In the genomic region with DNA sequence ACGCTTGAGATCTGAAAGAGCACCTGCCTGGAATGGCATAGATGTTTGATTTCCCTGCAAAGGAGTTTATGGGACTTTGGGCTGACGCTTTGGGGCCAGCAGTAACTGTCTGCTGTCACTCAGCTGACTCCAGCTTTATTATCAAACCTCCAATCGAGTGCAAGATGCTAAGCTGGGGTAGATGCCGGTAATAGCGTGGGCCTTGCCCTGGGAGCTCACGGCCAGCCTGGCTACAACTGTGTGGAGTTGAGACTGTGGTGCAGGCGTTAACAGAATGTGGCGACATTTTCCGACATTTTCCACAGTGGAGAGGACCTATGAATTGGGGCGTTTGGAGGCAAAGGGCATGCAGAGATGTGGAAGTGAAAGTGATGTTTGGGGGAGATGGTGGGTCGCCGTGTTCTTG, we compare ENCODE assay signal across 9 cellular contexts. TPM values are rescaled to one million over a fixed set of nuclear protein-coding genes. Genes with fewer than 3 reads are reported as not detected.
A peak's percentile ranks its signal among the peaks of the same experiment; 100 is the strongest.
DNase-seq lines count a peak whose midpoint lies in the region; ATAC-seq, FAIRE-seq and TF ChIP-seq lines count a peak whose summit lies in the region.
"Had no signal": no experiment of that assay in that cellular context is flagged by ENCODE, and none has a peak within 500 bp of the region (broad histone marks: within the 10 kb centered on the region; RNA-seq: fewer than 3 reads in every experiment).

No MANE protein-coding gene starts in this region.

- peak overlapping the region in 6 of 10 donors; percentile 79 to 91 (median 89) for H3K27ac ChIP-seq in heart right ventricle
- peak overlapping the region; percentile 84 for H3K27ac ChIP-seq in GM12878 (ENCODE audit: control insufficient read depth, insufficient read depth)
- H3K27ac ChIP-seq in mesendoderm (ENCODE audit: low read depth, low read length) = no peak overlapping the region

- RAD21 ChIA-PET in GM12878 (lab: Charles Lee; ENCODE audit: unreplicated experiment) = interaction anchor here (0.8 to 3.4 kb wide), 5 partner anchors 27 to 93 kb away, joined by 4 to 28 read pairs (median 6); a partner anchor contains a TSS

- no peak overlapping the region for H2BK5ac ChIP-seq in mesendoderm (ENCODE audit: low read length)

- CTCF ChIA-PET in GM12878 (lab: Yijun Ruan, JAX) = interaction anchor here (0.7 to 3.5 kb wide), 6 partner anchors 11 to 295 kb away, joined by 3 to 20 read pairs (median 3); no protein-coding TSS in a partner anchor

- DNase-seq in heart right ventricle (no peak), cardiac septum (ENCODE audit: low spot score) (no peak), GM12878 (ENCODE audit: low read depth, low spot score) (no peak), mesendoderm (no peak), SHP77 (lab: John Stamatoyannopoulos, UW) (no peak), NCI-H2196 (lab: John Stamatoyannopoulos, UW; ENCODE audit: unreplicated experiment) (no peak)
- DNase-seq: activated effector memory CD4-positive, alpha-beta T cell treated with anti-CD3 and anti-CD28 coated beads, Interleukin-2, amount 50 U/mL, for 16 hours had no signal

- H3K4me3 ChIP-seq in heart right ventricle (peak overlapping the region in 9 of 10 donors; percentile 92 to 100 (median 98)), GM12878 (peak overlapping the region; percentile 70), mesendoderm (ENCODE audit: low read length) (no peak overlapping the region)

- no peak overlapping the region for H2BK15ac ChIP-seq in mesendoderm (replicated peaks; ENCODE audit: low read depth)

- in situ Hi-C loops in GM12878 (cut with MboI) = no loop called here

- H3K36me3 ChIP-seq in heart right ventricle (no peaks in the 10 kb centered on the region), GM12878 (ENCODE audit: control insufficient read depth in 2 of 2, insufficient read depth in 2 of 2, low read length in 1 of 2) (peaks cover 0 to 3% of the 10 kb centered on the region in 2 experiments; a peak in 1 of 4 replicates), mesendoderm (ENCODE audit: control insufficient read depth, insufficient read depth, low read length) (no peaks in the 10 kb centered on the region)

- H3K4me1 ChIP-seq in heart right ventricle (peaks cover 6 to 83% (median 56%) of the 10 kb centered on the region in 9 donors), GM12878 (ENCODE audit: control insufficient read depth, insufficient read depth, low read length) (peaks cover 42% of the 10 kb centered on the region), mesendoderm (ENCODE audit: control insufficient read depth, low read depth, low read length) (no peaks in the 10 kb centered on the region)

- no peak overlapping the region for H3K23ac ChIP-seq in mesendoderm (ENCODE audit: low read length)

- FAIRE-seq in GM12878 (lab: Jason Lieb, UNC) = no peak

- H3K18ac ChIP-seq in mesendoderm (ENCODE audit: low read length) = no peak overlapping the region

- no peak for TF ChIP-seq RAD21 in GM12878 (IDR thresholded peaks at IDR 0.05; ENCODE audit: insufficient read depth, low read depth, low read length)

- SMC1A ChIA-PET in GM12878 (lab: Charles Lee; ENCODE audit: uncharacterized antibody, unreplicated experiment) = interaction anchor here (0.6 to 1.6 kb wide), 4 partner anchors 16 to 945 kb away, joined by 3 to 6 read pairs (median 4); no protein-coding TSS in a partner anchor

- H3K4ac ChIP-seq in mesendoderm (ENCODE audit: low read depth, low read length) = no peak overlapping the region

- POLR2A ChIA-PET in GM12878 (lab: Charles Lee) = interaction anchor here (0.6 to 2.2 kb wide), 5 partner anchors 13 to 167 kb away, joined by 3 to 6 read pairs (median 3); no protein-coding TSS in a partner anchor

- H4K8ac ChIP-seq in mesendoderm (ENCODE audit: low read depth, low read length) = no peak overlapping the region

- H3K9me3 ChIP-seq in heart right ventricle (no peaks in the 10 kb centered on the region), GM12878 (replicated peaks; ENCODE audit: control insufficient read depth, insufficient read depth, low read length) (no peaks in the 10 kb centered on the region)

- H3K4me2 ChIP-seq in GM12878 (ENCODE audit: control insufficient read depth, insufficient read depth) = peak overlapping the region; percentile 98
- H3K4me2 ChIP-seq in mesendoderm (ENCODE audit: low read length) = peak overlapping the region; percentile 29

- no peak overlapping the region for H2AFZ ChIP-seq in GM12878 (ENCODE audit: control insufficient read depth, low read depth, low read length)

- H3K79me2 ChIP-seq in GM12878 (ENCODE audit: control insufficient read depth, insufficient read depth, low read length) (peaks cover 33% of the 10 kb centered on the region), mesendoderm (ENCODE audit: control insufficient read depth, insufficient read depth, low read length) (peaks cover 2% of the 10 kb centered on the region)

- intact Hi-C loops in heart right ventricle (cut with DNase I) (loop anchor here in 1 of 10 donors (5.0 kb wide), 1 partner anchor 52 kb away; a partner anchor contains a TSS), cardiac septum (cut with DNase I) (loop anchor here (5.0 kb wide), 1 partner anchor 47 kb away; no protein-coding TSS in a partner anchor), GM12878 (cut with micrococcal nuclease; ENCODE audit: unreplicated experiment) (loop anchor here (5.0 kb wide), 1 partner anchor 107 kb away; no protein-coding TSS in a partner anchor)

- 0 out of 2 replicates have a peak, but pooled peaks have one; percentile 12 for TF ChIP-seq POLR2A in GM12878 (IDR thresholded peaks at IDR 0.05; ENCODE audit: low read depth, low read length)

- 62 to 63% methylated on average over 12 of the region's 12 CpGs for WGBS in heart right ventricle, 2 donors
- 34% methylated on average over 12 of the region's 12 CpGs for WGBS in GM12878 (ENCODE audit: insufficient coverage, insufficient replicate concordance, low lambda C conversion rate, missing lambda C conversion rate)
- WGBS in mesendoderm (ENCODE audit: extremely low coverage, insufficient coverage, low lambda C conversion rate) = 100% methylated on average over 2 of the region's 12 CpGs

- no peak for TF ChIP-seq EP300 in GM12878 (IDR thresholded peaks at IDR 0.05; ENCODE audit: borderline replicate concordance in 1 of 2, control insufficient read depth in 1 of 2, low read depth in 2 of 2, low read length in 2 of 2)

- H3K79me1 ChIP-seq in mesendoderm (ENCODE audit: low read length) = peaks cover 5% of the 10 kb centered on the region

- H3K27me3 ChIP-seq in heart right ventricle (no peaks in the 10 kb centered on the region), GM12878 (replicated peaks in 1 of 2; ENCODE audit: control insufficient read depth in 2 of 2, insufficient read depth in 2 of 2, low read length in 1 of 2) (no peaks in the 10 kb centered on the region), mesendoderm (ENCODE audit: insufficient read depth, low read length, poor library complexity) (no peaks in the 10 kb centered on the region)

- peak overlapping the region; percentile 85 for H3K56ac ChIP-seq in mesendoderm (ENCODE audit: low read length)

- no TSS peak for BruUV-seq in GM12878 (replicated peaks; lab: Mats Ljungman, UMichigan)

- ATAC-seq in heart right ventricle (no peak), GM12878 (0 out of 3 replicates have a peak, but pooled peaks have one; percentile 1), GM19395 (IDR thresholded peaks at IDR 0.05; ENCODE audit: unreplicated experiment) (no peak), HG02623 (IDR thresholded peaks at IDR 0.05; ENCODE audit: unreplicated experiment) (no peak)

- no peak overlapping the region for H4K5ac ChIP-seq in mesendoderm (ENCODE audit: low read length)

- H2AK5ac ChIP-seq in mesendoderm (ENCODE audit: low read length) = no peak overlapping the region

- no peaks in the 10 kb centered on the region; the same call in 1 of the 2 replicates for H4K20me1 ChIP-seq in GM12878 (ENCODE audit: control insufficient read depth, insufficient read depth)

- TF ChIP-seq CTCF in heart right ventricle (IDR thresholded peaks at IDR 0.05) = no peak
- TF ChIP-seq CTCF in GM12878 (IDR thresholded peaks at IDR 0.05 in 2 of 3, conservative IDR thresholded peaks at IDR 0.05 in 1 of 3; ENCODE audit: control insufficient read depth in 2 of 3, extremely low read depth in 1 of 3, insufficient read depth in 1 of 3, low read depth in 3 of 3, low read length in 3 of 3) = no peak

- H3K9ac ChIP-seq in GM12878 (ENCODE audit: control insufficient read depth, insufficient read depth, low read length) = peak overlapping the region; percentile 74
- H3K9ac ChIP-seq in mesendoderm (ENCODE audit: low read length) = peak overlapping the region; percentile 84

- no peak overlapping the region for H2BK120ac ChIP-seq in mesendoderm (ENCODE audit: low read depth, low read length)

RNA-seq across cellular contexts. Expression of a gene that starts 1.3 kb away (rescaled TPM):
- total RNA-seq in heart right ventricle (10 to 100 TPM; 12.4 to 17.2 (median 14.0) TPM), cardiac septum (13.8 TPM), GM12878 (2014; rRNA removed) (2.0 and 2.4 TPM in 2 replicates), GM12878 (2014; rRNA removed; fragmentation: Illumina TruSeq; extraction: Trizol) (0.78 and 1.1 TPM in 2 replicates), GM12878 (2021) (6.9 and 8.4 TPM in 2 replicates)
- polyA plus RNA-seq in heart right ventricle (10 to 100 TPM; 13.9 to 15.2 TPM), GM12878 (2011; rRNA removed) (5.9 and 14.2 TPM in 2 replicates), GM12878 (2014; fragmentation: Illumina TruSeq; extraction: Trizol) (0.19 and 0.43 TPM in 2 replicates), GM12878 (2014; fragmentation: Nextera tagmentation; extraction: Ambion mirVana) (under 1 TPM; 0.05 to 0.33 TPM), GM12878 (2014; rRNA removed) (4.2 and 6.0 TPM in 2 replicates), GM12878 (2016; fragmentation: Nextera tagmentation; extraction: Ambion mirVana) (10 to 100 TPM; 11.8 TPM)
- total RNA-seq in GM12878 (2013; cell fraction: nucleolus; rRNA removed) = 24.3 and 24.9 TPM in 2 replicates
- 4.6 TPM for polyA plus RNA-seq in GM12878 (2011; ENCODE audit: low read depth)
- 25.5 and 35.2 TPM in 2 replicates for polyA plus RNA-seq in GM12878 (2011; cell fraction: cytosol; rRNA removed)
- polyA plus RNA-seq in GM12878 (2011; cell fraction: nucleus; rRNA removed) = 18.3 and 23.4 TPM in 2 replicates
- polyA plus RNA-seq in GM12878 (2012) = 12.2 and 14.0 TPM in 2 replicates
- polyA minus RNA-seq in GM12878 (2011; rRNA and poly(A)+ RNA removed) = 9.7 and 19.3 TPM in 2 replicates
- polyA minus RNA-seq in GM12878 (2011; cell fraction: cytosol; rRNA and poly(A)+ RNA removed) = 12.7 and 14.5 TPM in 2 replicates
- 3.3 and 7.9 TPM in 2 replicates for polyA minus RNA-seq in GM12878 (2011; cell fraction: nucleus; rRNA and poly(A)+ RNA removed)
- 8.7 TPM for polyA plus RNA-seq in mesendoderm (2013, experiment 1 of 2)
- polyA plus RNA-seq in mesendoderm (2013, experiment 2 of 2) = 8.9 TPM

RNA-seq across cellular contexts. Expression of a gene that starts 50.1 kb away (rescaled TPM):
- 100 to 1,000 TPM in 1 of 10 donors, 10 to 100 TPM in 9; 64.0 to 102 (median 68.2) TPM for total RNA-seq in heart right ventricle
- polyA plus RNA-seq in heart right ventricle = 10 to 100 TPM; 48.6 to 81.5 TPM
- total RNA-seq in cardiac septum = 64.9 TPM
- 276 and 290 TPM in 2 replicates for total RNA-seq in GM12878 (2013; cell fraction: nucleolus; rRNA removed)
- total RNA-seq in GM12878 (2014; rRNA removed) = 154 and 166 TPM in 2 replicates
- total RNA-seq in GM12878 (2014; rRNA removed; fragmentation: Illumina TruSeq; extraction: Trizol) = 197 and 221 TPM in 2 replicates
- 232 and 251 TPM in 2 replicates for total RNA-seq in GM12878 (2021)
- 108 TPM for polyA plus RNA-seq in GM12878 (2011; ENCODE audit: low read depth)
- 138 and 140 TPM in 2 replicates for polyA plus RNA-seq in GM12878 (2011; rRNA removed)
- polyA plus RNA-seq in GM12878 (2011; cell fraction: cytosol; rRNA removed) = 110 and 132 TPM in 2 replicates
- 251 and 346 TPM in 2 replicates for polyA plus RNA-seq in GM12878 (2011; cell fraction: nucleus; rRNA removed)
- polyA plus RNA-seq in GM12878 (2012) = 135 and 193 TPM in 2 replicates
- polyA plus RNA-seq in GM12878 (2014; fragmentation: Illumina TruSeq; extraction: Trizol) = 275 and 289 TPM in 2 replicates
- polyA plus RNA-seq in GM12878 (2014; fragmentation: Nextera tagmentation; extraction: Ambion mirVana) = 10 to 100 TPM; 17.6 to 52.4 TPM
- 167 and 173 TPM in 2 replicates for polyA plus RNA-seq in GM12878 (2014; rRNA removed)
- polyA plus RNA-seq in GM12878 (2016; fragmentation: Nextera tagmentation; extraction: Ambion mirVana) = 100 to 1,000 TPM in 1 of 2 experiments, 10 to 100 TPM in 1; 36.9 to 126 TPM
- polyA minus RNA-seq in GM12878 (2011; rRNA and poly(A)+ RNA removed) = 127 and 134 TPM in 2 replicates
- 52.5 and 58.8 TPM in 2 replicates for polyA minus RNA-seq in GM12878 (2011; cell fraction: cytosol; rRNA and poly(A)+ RNA removed)
- 59.1 and 78.1 TPM in 2 replicates for polyA minus RNA-seq in GM12878 (2011; cell fraction: nucleus; rRNA and poly(A)+ RNA removed)
- 199 TPM for polyA plus RNA-seq in mesendoderm (2013, experiment 1 of 2)
- polyA plus RNA-seq in mesendoderm (2013, experiment 2 of 2) = 193 TPM
